14 cellular contexts compared by ENCODE assay signal in genomic region chr22:48488611-48489456, GRCh38.
DNase-seq lines count a peak whose midpoint lies in the region; ATAC-seq, FAIRE-seq and TF ChIP-seq lines count a peak whose summit lies in the region.
"Had no signal": no experiment of that assay in that cellular context is flagged by ENCODE, and none has a peak within 500 bp of the region (broad histone marks: within the 10 kb centered on the region; RNA-seq: fewer than 3 reads in every experiment).

No MANE protein-coding gene starts in this region.

- in situ Hi-C loops in HepG2 (cut with HindIII; ENCODE audit: extremely low pct_ligation_motif_present, low pct_unique_long_range_greater_than_20kb): loop anchor here (25.0 kb wide), 1 partner anchor 1277 kb away; no protein-coding TSS in a partner anchor

- no peak overlapping the region for H3K27ac Mint-ChIP-seq in nephron progenitor cell
- H3K27ac Mint-ChIP-seq: activated naive CD4-positive, alpha-beta T cell treated with anti-CD3 and anti-CD28 coated beads, Interleukin-2, amount 50 U/mL, for 24 hours; dendritic cell treated with granulocyte-macrophage colony-stimulating factor and Interleukin-4, amounts not matched to agents 40 ng/mL and 50 ng/mL, for 4 days; T-helper 2 cell treated with Interferon-gamma antibody and Interleukin-4, amounts not matched to agents 5 μg/mL and 100 μg/mL, for 36 hours had no signal

- H3K4me1 Mint-ChIP-seq in nephron progenitor cell: peaks cover 27% of the 10 kb centered on the region
- H3K4me1 Mint-ChIP-seq: activated naive CD4-positive, alpha-beta T cell treated with anti-CD3 and anti-CD28 coated beads, Interleukin-2, amount 50 U/mL, for 24 hours had no signal

- ATAC-seq in right lobe of liver (no peak), HepG2 (no peak), GM21576 (IDR thresholded peaks at IDR 0.05; ENCODE audit: unreplicated experiment) (no peak), GM18519 (IDR thresholded peaks at IDR 0.05; ENCODE audit: low FRiP score, unreplicated experiment) (no peak)

- TF ChIP-seq EP300 in HepG2 (IDR thresholded peaks at IDR 0.05; ENCODE audit: low read depth in 2 of 2, low read length in 2 of 2) (no peak), HepG2 (CRISPR knock-in tag; IDR thresholded peaks at IDR 0.05; ENCODE audit: borderline replicate concordance) (no peak)

- peaks cover 0 to 9% of the 10 kb centered on the region in 2 donors for H3K27me3 ChIP-seq in right lobe of liver
- peaks cover 1 to 48% of the 10 kb centered on the region in 2 experiments; a peak in 3 of 5 replicates for H3K27me3 ChIP-seq in HepG2 (ENCODE audit: control insufficient read depth in 1 of 2, insufficient read depth in 2 of 2, low read length in 2 of 2)

- H3K4me3 Mint-ChIP-seq in nephron progenitor cell: peak overlapping the region; percentile 43
- H3K4me3 Mint-ChIP-seq: activated naive CD4-positive, alpha-beta T cell treated with anti-CD3 and anti-CD28 coated beads, Interleukin-2, amount 50 U/mL, for 24 hours; dendritic cell treated with granulocyte-macrophage colony-stimulating factor and Interleukin-4, amounts not matched to agents 40 ng/mL and 50 ng/mL, for 4 days; T-helper 2 cell treated with Interferon-gamma antibody and Interleukin-4, amounts not matched to agents 5 μg/mL and 100 μg/mL, for 36 hours had no signal

- peaks cover 0 to 6% (median 0%) of the 10 kb centered on the region in 4 donors for H3K4me1 ChIP-seq in right lobe of liver
- no peaks in the 10 kb centered on the region for H3K4me1 ChIP-seq in HepG2 (ENCODE audit: insufficient read depth, low read length)
- H3K4me1 ChIP-seq: BLaER1 had no signal

- no peak for TF ChIP-seq POLR2A in right lobe of liver (IDR thresholded peaks at IDR 0.05)
- TF ChIP-seq POLR2A in HepG2 (IDR thresholded peaks at IDR 0.05; ENCODE audit: insufficient read depth in 1 of 2, low read depth in 2 of 2, low read length in 2 of 2): no peak

- no peak overlapping the region for H2AFZ ChIP-seq in HepG2 (ENCODE audit: low read length)

- POLR2A ChIA-PET in HepG2 (lab: Yijun Ruan, JAX): no interaction called here

- H3K36me3 ChIP-seq in right lobe of liver (no peaks in the 10 kb centered on the region), HepG2 (replicated peaks in 1 of 2; ENCODE audit: control insufficient read depth in 1 of 2, insufficient read depth in 2 of 2, low read length in 2 of 2) (no peaks in the 10 kb centered on the region)
- H3K36me3 ChIP-seq: BLaER1, tibial artery had no signal

- no TSS peak for BruUV-seq in HepG2 (replicated peaks; lab: Mats Ljungman, UMichigan)

- H3K27ac ChIP-seq in right lobe of liver: no peak overlapping the region
- no peak overlapping the region for H3K27ac ChIP-seq in HepG2 (ENCODE audit: extremely low read length, insufficient read depth, low read length)
- H3K27ac ChIP-seq in coronary artery: no peak overlapping the region
- H3K27ac ChIP-seq: BLaER1, tibial artery had no signal

- H3K4me3 ChIP-seq in right lobe of liver (no peak overlapping the region), HepG2 (replicated peaks in 1 of 3; ENCODE audit: insufficient read depth in 1 of 3, low read depth in 2 of 3, low read length in 3 of 3) (no peak overlapping the region), coronary artery (peak overlapping the region; percentile 17)
- H3K4me3 ChIP-seq: BLaER1 had no signal

- WGBS in right lobe of liver (ENCODE audit: insufficient coverage, low coverage, low lambda C conversion rate, missing lambda C conversion rate): 19% methylated on average over 15 of the region's 76 CpGs
- WGBS in HepG2 (ENCODE audit: low lambda C conversion rate): 21% methylated on average over 12 of the region's 76 CpGs

- CTCF ChIA-PET in HepG2 (lab: Yijun Ruan, JAX; ENCODE audit: low intra/inter-chr PET ratio, low total read pairs): no interaction called here

- H3K4me2 ChIP-seq in HepG2 (ENCODE audit: low read depth, low read length): no peak overlapping the region
- H3K4me2 ChIP-seq: BLaER1 had no signal

- no peaks in the 10 kb centered on the region for H3K9me3 Mint-ChIP-seq in nephron progenitor cell
- H3K9me3 Mint-ChIP-seq: activated naive CD4-positive, alpha-beta T cell treated with anti-CD3 and anti-CD28 coated beads, Interleukin-2, amount 50 U/mL, for 24 hours; dendritic cell treated with granulocyte-macrophage colony-stimulating factor and Interleukin-4, amounts not matched to agents 40 ng/mL and 50 ng/mL, for 4 days; T-helper 2 cell treated with Interferon-gamma antibody and Interleukin-4, amounts not matched to agents 5 μg/mL and 100 μg/mL, for 36 hours had no signal

- intact Hi-C loops in right lobe of liver (cut with DNase I): no loop called here
- intact Hi-C loops in HepG2 (cut with micrococcal nuclease; ENCODE audit: unreplicated experiment): no loop called here

- no peaks in the 10 kb centered on the region; the same call in 1 of the 2 replicates for H4K20me1 ChIP-seq in HepG2 (ENCODE audit: insufficient read depth, low read length)

- H3K9me3 ChIP-seq in right lobe of liver: no peaks in the 10 kb centered on the region
- H3K9me3 ChIP-seq in HepG2 (ENCODE audit: low read length): no peaks in the 10 kb centered on the region
- H3K9me3 ChIP-seq: BLaER1, tibial artery had no signal

- no peaks in the 10 kb centered on the region for H3K36me3 Mint-ChIP-seq in nephron progenitor cell (ENCODE audit: low read depth)
- H3K36me3 Mint-ChIP-seq: activated naive CD4-positive, alpha-beta T cell treated with anti-CD3 and anti-CD28 coated beads, Interleukin-2, amount 50 U/mL, for 24 hours had no signal

- TF ChIP-seq CTCF in right lobe of liver (IDR thresholded peaks at IDR 0.05) (no peak), HepG2 (CRISPR knock-in tag; IDR thresholded peaks at IDR 0.05) (no peak), coronary artery (IDR thresholded peaks at IDR 0.05) (no peak), nephron progenitor cell (IDR thresholded peaks at IDR 0.05) (no peak)

- TF ChIP-seq RAD21 in HepG2 (CRISPR knock-in tag; IDR thresholded peaks at IDR 0.05): no peak

- peak in 2 of 3 donors; percentile 35 to 43 for DNase-seq in right lobe of liver
- DNase-seq in HepG2 (ENCODE audit: low spot score): no peak
- DNase-seq in coronary artery (ENCODE audit: low spot score): no peak
- DNase-seq in nephron progenitor cell: peak; percentile 75
- DNase-seq in NOMO-1 (lab: John Stamatoyannopoulos, UW; ENCODE audit: unreplicated experiment in 2 of 2): no peak
- no peak for DNase-seq in activated effector memory CD4-positive, alpha-beta T cell treated with anti-CD3 and anti-CD28 coated beads, Interleukin-2, amount 50 U/mL, for 16 hours
- DNase-seq: NCI-H1417 had no signal

- H3K79me2 ChIP-seq in HepG2 (ENCODE audit: insufficient read depth, low read length): no peaks in the 10 kb centered on the region

- no peak overlapping the region for H3K9ac ChIP-seq in HepG2 (ENCODE audit: insufficient read depth, low read depth, low read length)
- H3K9ac ChIP-seq: BLaER1 had no signal

- FAIRE-seq in HepG2 (lab: Jason Lieb, UNC): no peak

- peaks cover 72% of the 10 kb centered on the region for H3K27me3 Mint-ChIP-seq in nephron progenitor cell (ENCODE audit: low read depth, poor library complexity)

TF ChIP-seq in HepG2, 621 proteins besides CTCF, POLR2A, EP300 and RAD21:
- TF ChIP-seq ZNF629 (CRISPR knock-in tag; conservative IDR thresholded peaks at IDR 0.05) (no peak), ZNF280D (CRISPR knock-in tag; IDR thresholded peaks at IDR 0.05) (no peak), SOX6 (IDR thresholded peaks at IDR 0.05) (no peak), SOX6 (CRISPR knock-in tag; IDR thresholded peaks at IDR 0.05) (no peak), NR2F1 (CRISPR knock-in tag; IDR thresholded peaks at IDR 0.05) (no peak), UBTF (CRISPR knock-in tag; IDR thresholded peaks at IDR 0.05) (no peak), SMAD1 (CRISPR knock-in tag; IDR thresholded peaks at IDR 0.05; ENCODE audit: borderline replicate concordance, low read depth) (no peak), ZNF724P (CRISPR knock-in tag; IDR thresholded peaks at IDR 0.05; ENCODE audit: borderline replicate concordance) (no peak), DNMT1 (CRISPR knock-in tag; IDR thresholded peaks at IDR 0.05) (no peak)

Comparison
In these comparisons a context has a peak if more than half of its experiments do, and no peak if none do; other contexts are left out.
1. DNase-seq: peak in right lobe of liver (2 of 3) and nephron progenitor cell (single experiment); none in HepG2 (single experiment), coronary artery (single experiment), NOMO-1 (0 of 2) and activated effector memory CD4-positive, alpha-beta T cell treated with anti-CD3 and anti-CD28 coated beads, Interleukin-2, amount 50 U/mL, for 16 hours (single experiment).